In the genomic region with DNA sequence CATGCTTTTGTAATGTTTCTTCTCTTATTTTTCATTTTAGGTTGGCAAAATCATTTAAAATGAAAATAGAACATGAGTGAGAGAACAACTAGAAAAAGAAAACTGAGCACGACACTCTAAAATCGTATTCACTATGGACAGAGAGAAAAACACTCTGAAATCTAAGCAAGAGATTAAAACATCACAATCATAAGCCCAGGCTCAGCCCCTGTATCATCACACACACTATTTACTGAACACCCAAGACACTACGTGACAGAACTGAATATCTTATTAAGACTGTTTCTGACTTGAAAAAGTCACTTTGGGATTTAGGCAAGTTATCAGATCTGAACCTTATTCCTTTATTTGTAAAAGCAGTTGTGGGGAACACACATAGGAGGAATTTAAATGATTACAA, we compare ENCODE assay signal across 1 cellular context.
TF ChIP-seq lines count a peak whose summit lies in the region.

No MANE protein-coding gene starts in this region.

TF ChIP-seq in WTC11, 78 proteins besides CTCF, POLR2A, EP300 and RAD21 (continued from another document):
- TF ChIP-seq ZNF532 (CRISPR knock-in tag; IDR thresholded peaks at IDR 0.05; ENCODE audit: borderline replicate concordance) (no peak), ZNF121 (CRISPR knock-in tag; IDR thresholded peaks at IDR 0.05) (no peak), ATF1 (CRISPR knock-in tag; IDR thresholded peaks at IDR 0.05) (no peak), PRRX2 (CRISPR knock-in tag; IDR thresholded peaks at IDR 0.05) (no peak), ZNF263 (CRISPR knock-in tag; IDR thresholded peaks at IDR 0.05; ENCODE audit: low read depth) (no peak), IRF2 (CRISPR knock-in tag; IDR thresholded peaks at IDR 0.05; ENCODE audit: borderline replicate concordance, low read depth) (no peak), E2F5 (CRISPR knock-in tag; IDR thresholded peaks at IDR 0.05) (no peak), SMAD4 (CRISPR knock-in tag; IDR thresholded peaks at IDR 0.05) (no peak), GABPB1 (CRISPR knock-in tag; IDR thresholded peaks at IDR 0.05) (no peak), ELF4 (CRISPR knock-in tag; IDR thresholded peaks at IDR 0.05; ENCODE audit: low read depth) (no peak), ZNF138 (CRISPR knock-in tag; conservative IDR thresholded peaks at IDR 0.05) (no peak), ATF6 (CRISPR knock-in tag; IDR thresholded peaks at IDR 0.05) (no peak), ERG (CRISPR knock-in tag; IDR thresholded peaks at IDR 0.05) (no peak), FOXJ3 (CRISPR knock-in tag; IDR thresholded peaks at IDR 0.05; ENCODE audit: borderline replicate concordance) (no peak), ZNF671 (CRISPR knock-in tag; IDR thresholded peaks at IDR 0.05) (no peak), KAT7 (CRISPR knock-in tag; IDR thresholded peaks at IDR 0.05; ENCODE audit: borderline replicate concordance) (no peak)
- TF ChIP-seq, protein P1, sequence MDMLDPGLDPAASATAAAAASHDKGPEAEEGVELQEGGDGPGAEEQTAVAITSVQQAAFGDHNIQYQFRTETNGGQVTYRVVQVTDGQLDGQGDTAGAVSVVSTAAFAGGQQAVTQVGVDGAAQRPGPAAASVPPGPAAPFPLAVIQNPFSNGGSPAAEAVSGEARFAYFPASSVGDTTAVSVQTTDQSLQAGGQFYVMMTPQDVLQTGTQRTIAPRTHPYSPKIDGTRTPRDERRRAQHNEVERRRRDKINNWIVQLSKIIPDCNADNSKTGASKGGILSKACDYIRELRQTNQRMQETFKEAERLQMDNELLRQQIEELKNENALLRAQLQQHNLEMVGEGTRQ (CRISPR knock-in tag; IDR thresholded peaks at IDR 0.05) = no peak
- TF ChIP-seq, protein P2, sequence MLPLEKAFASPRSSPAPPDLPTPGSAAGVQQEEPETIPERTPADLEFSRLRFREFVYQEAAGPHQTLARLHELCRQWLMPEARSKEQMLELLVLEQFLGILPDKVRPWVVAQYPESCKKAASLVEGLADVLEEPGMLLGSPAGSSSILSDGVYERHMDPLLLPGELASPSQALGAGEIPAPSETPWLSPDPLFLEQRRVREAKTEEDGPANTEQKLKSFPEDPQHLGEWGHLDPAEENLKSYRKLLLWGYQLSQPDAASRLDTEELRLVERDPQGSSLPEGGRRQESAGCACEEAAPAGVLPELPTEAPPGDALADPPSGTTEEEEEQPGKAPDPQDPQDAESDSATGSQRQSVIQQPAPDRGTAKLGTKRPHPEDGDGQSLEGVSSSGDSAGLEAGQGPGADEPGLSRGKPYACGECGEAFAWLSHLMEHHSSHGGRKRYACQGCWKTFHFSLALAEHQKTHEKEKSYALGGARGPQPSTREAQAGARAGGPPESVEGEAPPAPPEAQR (CRISPR knock-in tag; IDR thresholded peaks at IDR 0.05) = no peak
